ENCODE assay signal across 9 cellular contexts in genomic region chr1:116152577-116152943, GRCh38. TPM values are rescaled to one million over a fixed set of nuclear protein-coding genes. Genes with fewer than 3 reads are reported as not detected.
DNase-seq lines count a peak whose midpoint lies in the region; ATAC-seq and TF ChIP-seq lines count a peak whose summit lies in the region.
"Had no signal": no experiment of that assay in that cellular context is flagged by ENCODE, and none has a peak within 500 bp of the region (broad histone marks: within the 10 kb centered on the region; RNA-seq: fewer than 3 reads in every experiment).

No MANE protein-coding gene starts in this region.

- no peak overlapping the region for H3K27ac ChIP-seq in CD8-positive, alpha-beta memory T cell (ENCODE audit: low read depth, low read length)
- H3K27ac ChIP-seq in PC-9, result no peak overlapping the region

- no peak for DNase-seq in CD8-positive, alpha-beta memory T cell
- DNase-seq in PC-9 (no peak), fibroblast of mammary gland (ENCODE audit: low read depth) (no peak), progenitor cell of endocrine pancreas (ENCODE audit: low spot score, unreplicated experiment) (no peak), GM19238 (ENCODE audit: insufficient read length, low spot score) (no peak), RPMI8226 (no peak)

- H3K27me3 ChIP-seq in CD8-positive, alpha-beta memory T cell (ENCODE audit: insufficient read depth, low read length, poor library complexity, severe bottlenecking), result no peaks in the 10 kb centered on the region
- no peaks in the 10 kb centered on the region for H3K27me3 ChIP-seq in PC-9 (ENCODE audit: insufficient read depth, low read depth)

- peak overlapping the region; percentile 80 for H2AFZ ChIP-seq in PC-9

- POLR2A ChIA-PET in CD8-positive, alpha-beta memory T cell (lab: Charles Lee), result interaction anchor here (0.6 kb wide), 1 partner anchor 192 kb away, joined by 3 read pairs; no protein-coding TSS in a partner anchor
- POLR2A ChIA-PET in PC-9 (lab: Charles Lee; ENCODE audit: unreplicated experiment), result no interaction called here

- CTCF ChIA-PET in CD8-positive, alpha-beta memory T cell (lab: Charles Lee), result interaction anchor here (0.6 to 1.5 kb wide), 11 partner anchors 11 to 347 kb away, joined by 3 to 8 read pairs (median 3); no protein-coding TSS in a partner anchor
- CTCF ChIA-PET in PC-9 (lab: Charles Lee), result interaction anchor here (0.7 kb wide), 1 partner anchor 14 kb away, joined by 3 read pairs; no protein-coding TSS in a partner anchor

- H3K9me3 Mint-ChIP-seq in CD8-positive, alpha-beta memory T cell, result peaks cover 0 to 7% (median 0%) of the 10 kb centered on the region in 5 donors
- H3K9me3 Mint-ChIP-seq in progenitor cell of endocrine pancreas (ENCODE audit: low read depth), result peaks cover 7% of the 10 kb centered on the region
- H3K9me3 Mint-ChIP-seq: T-helper 2 cell treated with Interferon-gamma antibody and Interleukin-4, amounts not matched to agents 5 μg/mL and 100 μg/mL, for 36 hours had no signal

- H3K36me3 ChIP-seq in CD8-positive, alpha-beta memory T cell (ENCODE audit: insufficient read depth, low read length), result no peaks in the 10 kb centered on the region
- no peaks in the 10 kb centered on the region for H3K36me3 ChIP-seq in PC-9 (ENCODE audit: low read depth)

- H3K27ac Mint-ChIP-seq in CD8-positive, alpha-beta memory T cell, result peak overlapping the region in 4 of 8 donors; percentile 20 to 80 (median 42)
- no peak overlapping the region for H3K27ac Mint-ChIP-seq in progenitor cell of endocrine pancreas
- H3K27ac Mint-ChIP-seq: T-helper 2 cell treated with Interferon-gamma antibody and Interleukin-4, amounts not matched to agents 5 μg/mL and 100 μg/mL, for 36 hours had no signal

- no peaks in the 10 kb centered on the region for H4K20me1 ChIP-seq in PC-9 (ENCODE audit: insufficient read depth)

- H3K36me3 Mint-ChIP-seq in CD8-positive, alpha-beta memory T cell, result no peaks in the 10 kb centered on the region
- H3K36me3 Mint-ChIP-seq in progenitor cell of endocrine pancreas (ENCODE audit: insufficient read depth), result no peaks in the 10 kb centered on the region

- BruUV-seq in PC-9 (replicated peaks; lab: Mats Ljungman, UMichigan), result no TSS peak

- H3K79me2 ChIP-seq in PC-9 (ENCODE audit: low read depth), result no peaks in the 10 kb centered on the region

- intact Hi-C loops in PC-9 (cut with micrococcal nuclease; ENCODE audit: unreplicated experiment), result loop anchor here (1.0 to 5.0 kb wide), 3 partner anchors 220 to 333 kb away; partner anchors contain the start of gene ATP1A1

- H3F3A ChIP-seq in PC-9 (ENCODE audit: insufficient read depth, low read depth), result no peaks in the 10 kb centered on the region

- no peaks in the 10 kb centered on the region for H3K9me3 ChIP-seq in CD8-positive, alpha-beta memory T cell (ENCODE audit: low read length)
- no peaks in the 10 kb centered on the region for H3K9me3 ChIP-seq in PC-9 (ENCODE audit: insufficient read depth, low read depth)

- H3K4me3 Mint-ChIP-seq in CD8-positive, alpha-beta memory T cell, result peak overlapping the region in 6 of 7 donors; percentile 17 to 75 (median 60)
- peak overlapping the region; percentile 8 for H3K4me3 Mint-ChIP-seq in progenitor cell of endocrine pancreas (ENCODE audit: low read depth)

- H3K9me2 ChIP-seq in PC-9 (ENCODE audit: insufficient read depth), result no peaks in the 10 kb centered on the region

- peak overlapping the region; percentile 91 for H3K4me2 ChIP-seq in PC-9

- peaks cover 18% of the 10 kb centered on the region for H3K4me1 ChIP-seq in CD8-positive, alpha-beta memory T cell (ENCODE audit: insufficient read depth, low read length)
- peaks cover 6% of the 10 kb centered on the region; the same call in 1 of the 2 replicates for H3K4me1 ChIP-seq in PC-9 (replicated peaks; ENCODE audit: insufficient read depth)

- no peak for TF ChIP-seq CTCF in PC-9 (conservative IDR thresholded peaks at IDR 0.05)
- no peak for TF ChIP-seq CTCF in fibroblast of mammary gland (conservative IDR thresholded peaks at IDR 0.05; ENCODE audit: control insufficient read depth, insufficient read depth, low read depth, low read length)
- TF ChIP-seq CTCF in progenitor cell of endocrine pancreas (IDR thresholded peaks at IDR 0.05; ENCODE audit: unreplicated experiment), result no peak

- no peaks in the 10 kb centered on the region for H3K27me3 Mint-ChIP-seq in CD8-positive, alpha-beta memory T cell
- H3K27me3 Mint-ChIP-seq in progenitor cell of endocrine pancreas, result no peaks in the 10 kb centered on the region

- peak overlapping the region; percentile 50 for H3K4me3 ChIP-seq in CD8-positive, alpha-beta memory T cell (ENCODE audit: low read length)
- H3K4me3 ChIP-seq in PC-9, result peak overlapping the region; percentile 60
- H3K4me3 ChIP-seq in fibroblast of mammary gland (ENCODE audit: control insufficient read depth, low read depth, low read length), result peak overlapping the region; percentile 45

- ATAC-seq in HG03354 (IDR thresholded peaks at IDR 0.05; ENCODE audit: poor library complexity, severe bottlenecking, unreplicated experiment), result no peak
- ATAC-seq in HG03135 (IDR thresholded peaks at IDR 0.05; ENCODE audit: unreplicated experiment), result no peak

- H3K4me1 Mint-ChIP-seq in CD8-positive, alpha-beta memory T cell, result peaks cover 10 to 18% (median 14%) of the 10 kb centered on the region in 3 donors
- H3K4me1 Mint-ChIP-seq in progenitor cell of endocrine pancreas (ENCODE audit: low read depth), result peaks cover 24% of the 10 kb centered on the region

RNA-seq across cellular contexts. Expression of gene MAB21L3, which starts 41.4 kb away (rescaled TPM):
- total RNA-seq in CD8-positive, alpha-beta memory T cell, result not detected
- polyA plus RNA-seq in CD8-positive, alpha-beta memory T cell, result not detected
- not detected in 2 replicates for total RNA-seq in PC-9 (2021)
- not detected in 2 replicates for total RNA-seq in progenitor cell of endocrine pancreas
